Comparison of ENCODE assay signal across 1 cellular context in the genomic region with DNA sequence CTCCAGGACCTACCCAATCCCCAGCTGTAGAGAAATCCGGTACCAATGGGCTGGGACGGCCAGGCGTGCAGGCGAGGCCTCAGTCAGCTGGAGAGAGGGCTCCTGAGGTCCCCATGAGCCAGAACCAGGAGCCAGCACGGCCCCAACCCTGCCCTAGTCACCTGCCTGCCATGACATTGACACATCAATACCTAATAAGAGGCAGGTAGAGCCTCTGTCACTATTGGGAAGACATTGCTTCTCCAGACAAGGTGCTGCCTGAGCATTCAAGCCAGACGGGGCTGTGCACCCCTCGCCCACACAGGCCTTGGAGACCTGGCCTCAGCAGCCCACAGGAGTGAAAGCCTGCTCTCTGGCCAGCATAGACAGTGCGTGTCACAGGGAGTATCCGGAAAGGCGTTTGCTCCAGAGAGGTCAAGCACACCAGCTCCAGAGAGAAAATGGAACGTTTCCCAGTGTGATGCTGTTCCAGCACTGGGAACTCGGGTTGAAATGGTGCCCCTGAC.
TF ChIP-seq lines count a peak whose summit lies in the region.

No MANE protein-coding gene starts in this region.

TF ChIP-seq in H1, 55 proteins besides CTCF, POLR2A, EP300 and RAD21:
- TF ChIP-seq NRF1 (IDR thresholded peaks at IDR 0.05; ENCODE audit: low read depth, low read length): no peak
- no peak for TF ChIP-seq SP1 (IDR thresholded peaks at IDR 0.05; ENCODE audit: low read depth, low read length)
- no peak for TF ChIP-seq TBP (IDR thresholded peaks at IDR 0.05; ENCODE audit: low read depth, low read length)
- TF ChIP-seq, protein P1, sequence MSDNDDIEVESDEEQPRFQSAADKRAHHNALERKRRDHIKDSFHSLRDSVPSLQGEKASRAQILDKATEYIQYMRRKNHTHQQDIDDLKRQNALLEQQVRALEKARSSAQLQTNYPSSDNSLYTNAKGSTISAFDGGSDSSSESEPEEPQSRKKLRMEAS (IDR thresholded peaks at IDR 0.05): no peak
- TF ChIP-seq NANOG (IDR thresholded peaks at IDR 0.05; ENCODE audit: insufficient read depth, low read depth, low read length, poor library complexity, severe bottlenecking): no peak
- no peak for TF ChIP-seq SP2 (IDR thresholded peaks at IDR 0.05; ENCODE audit: low read length)
- TF ChIP-seq POLR2AphosphoS5 (IDR thresholded peaks at IDR 0.05; ENCODE audit: low read depth, low read length): no peak
- TF ChIP-seq EZH2 (IDR thresholded peaks at IDR 0.05; ENCODE audit: low read depth, low read length, severe bottlenecking): no peak
- TF ChIP-seq, protein P2, sequence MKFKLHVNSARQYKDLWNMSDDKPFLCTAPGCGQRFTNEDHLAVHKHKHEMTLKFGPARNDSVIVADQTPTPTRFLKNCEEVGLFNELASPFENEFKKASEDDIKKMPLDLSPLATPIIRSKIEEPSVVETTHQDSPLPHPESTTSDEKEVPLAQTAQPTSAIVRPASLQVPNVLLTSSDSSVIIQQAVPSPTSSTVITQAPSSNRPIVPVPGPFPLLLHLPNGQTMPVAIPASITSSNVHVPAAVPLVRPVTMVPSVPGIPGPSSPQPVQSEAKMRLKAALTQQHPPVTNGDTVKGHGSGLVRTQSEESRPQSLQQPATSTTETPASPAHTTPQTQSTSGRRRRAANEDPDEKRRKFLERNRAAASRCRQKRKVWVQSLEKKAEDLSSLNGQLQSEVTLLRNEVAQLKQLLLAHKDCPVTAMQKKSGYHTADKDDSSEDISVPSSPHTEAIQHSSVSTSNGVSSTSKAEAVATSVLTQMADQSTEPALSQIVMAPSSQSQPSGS (IDR thresholded peaks at IDR 0.05; ENCODE audit: low read length): no peak
- no peak for TF ChIP-seq BACH1 (IDR thresholded peaks at IDR 0.05; ENCODE audit: low read length)
- TF ChIP-seq POU5F1 (IDR thresholded peaks at IDR 0.05; ENCODE audit: low read depth, low read length): no peak
- no peak for TF ChIP-seq HDAC6 (IDR thresholded peaks at IDR 0.05; ENCODE audit: low read depth, low read length)
- TF ChIP-seq SUZ12 (IDR thresholded peaks at IDR 0.05; ENCODE audit: low read length): no peak
